8 cellular contexts compared by ENCODE assay signal in the genomic region with DNA sequence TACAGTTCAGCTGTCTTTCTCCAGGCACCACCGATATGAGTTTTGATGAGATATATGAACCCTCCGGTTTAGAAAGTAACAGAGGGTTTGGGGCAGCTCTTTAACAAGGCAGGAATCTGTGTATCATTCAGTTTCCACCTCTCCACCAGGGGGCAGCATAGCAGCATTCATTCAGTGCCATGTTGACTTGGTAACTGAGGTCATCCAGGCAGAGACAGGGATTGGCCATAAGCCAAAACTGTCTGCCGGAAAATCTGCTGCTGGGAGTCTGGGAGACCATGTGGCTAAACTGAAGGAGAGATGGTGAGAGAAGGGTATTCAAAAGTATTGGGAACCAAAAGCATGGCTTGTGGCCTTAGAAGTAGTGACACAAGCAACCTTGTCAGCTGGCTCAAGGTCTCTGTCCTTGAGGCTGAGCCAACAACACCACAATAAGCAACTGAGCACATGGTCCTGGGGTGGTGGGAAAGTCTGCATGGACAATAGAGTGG.
DNase-seq lines count a peak whose midpoint lies in the region; ATAC-seq and TF ChIP-seq lines count a peak whose summit lies in the region.

No MANE protein-coding gene starts in this region.

- ATAC-seq in GM21786 (IDR thresholded peaks at IDR 0.05; ENCODE audit: unreplicated experiment), result peak; percentile 68
- ATAC-seq in RWPE2 (ENCODE audit: low read depth), result peak; percentile 58; the same call in 1 of the 3 replicates
- ATAC-seq in left lobe of liver, result peak; percentile 87

- no peaks in the 10 kb centered on the region for H3K79me2 ChIP-seq in MM.1S (ENCODE audit: low read length)

- H3K4me3 ChIP-seq in MM.1S (ENCODE audit: low read length), result no peak overlapping the region
- no peak overlapping the region for H3K4me3 ChIP-seq in RWPE2 (ENCODE audit: severe bottlenecking)

- no peaks in the 10 kb centered on the region for H4K20me1 ChIP-seq in MM.1S (ENCODE audit: insufficient read depth, low read length)

- no peaks in the 10 kb centered on the region for H3K9me2 ChIP-seq in MM.1S (replicated peaks; ENCODE audit: insufficient read depth, low read length)

- no peak overlapping the region for H3K4me2 ChIP-seq in MM.1S (ENCODE audit: low read depth, low read length)

- no peaks in the 10 kb centered on the region for H3K9me3 ChIP-seq in MM.1S (replicated peaks; ENCODE audit: insufficient read depth, low read length)
- H3K9me3 ChIP-seq in RWPE2 (ENCODE audit: severe bottlenecking), result no peaks in the 10 kb centered on the region

- no peaks in the 10 kb centered on the region for H3K27me3 ChIP-seq in MM.1S (replicated peaks; ENCODE audit: insufficient read depth, low read length)
- H3K27me3 ChIP-seq in RWPE2 (ENCODE audit: insufficient read depth, poor library complexity, severe bottlenecking), result no peaks in the 10 kb centered on the region

- no peak overlapping the region for H3K9ac ChIP-seq in MM.1S (ENCODE audit: low read length)

- H2AFZ ChIP-seq in MM.1S (ENCODE audit: low read length), result no peak overlapping the region

- DNase-seq in EH (ENCODE audit: low read depth) (peak; percentile 55), MM.1S (peak; percentile 75), RWPE2 (ENCODE audit: low spot score) (no peak), cerebellar cortex (ENCODE audit: low spot score) (peak; percentile 51), left lobe of liver (ENCODE audit: low spot score) (peak; percentile 88), stromal cell of bone marrow (ENCODE audit: low read depth) (peak; percentile 35), OCI-M2 (lab: John Stamatoyannopoulos, UW; ENCODE audit: unreplicated experiment) (no peak)

- H3K27ac ChIP-seq in MM.1S (ENCODE audit: low read length) (no peak overlapping the region), RWPE2 (ENCODE audit: poor library complexity, severe bottlenecking) (no peak overlapping the region)

- H3K4me1 ChIP-seq in MM.1S (ENCODE audit: low read length) (no peaks in the 10 kb centered on the region), RWPE2 (ENCODE audit: insufficient read depth, poor library complexity, severe bottlenecking) (no peaks in the 10 kb centered on the region)

- H3F3A ChIP-seq in MM.1S (ENCODE audit: insufficient read depth, low read length), result no peaks in the 10 kb centered on the region

- TF ChIP-seq CTCF in MM.1S (IDR thresholded peaks at IDR 0.05; ENCODE audit: low read length) (peak; percentile 95), RWPE2 (IDR thresholded peaks at IDR 0.05; ENCODE audit: poor library complexity, severe bottlenecking) (peak; percentile 63)

- H3K36me3 ChIP-seq in MM.1S (replicated peaks; ENCODE audit: insufficient read depth, low read length) (no peaks in the 10 kb centered on the region), RWPE2 (ENCODE audit: low read depth) (no peaks in the 10 kb centered on the region)

Comparison
In these comparisons a context has a peak if more than half of its experiments do, and no peak if none do; other contexts are left out.
1. DNase-seq: peak in EH (single experiment), MM.1S (single experiment), cerebellar cortex (single experiment), left lobe of liver (single experiment) and stromal cell of bone marrow (single experiment); none in RWPE2 (single experiment) and OCI-M2 (single experiment).
2. Peak in every context shown above with its lines, with median percentiles within 50 percentile points of each other: ATAC-seq.